ENCODE assay signal across 3 cellular contexts in the genomic region with DNA sequence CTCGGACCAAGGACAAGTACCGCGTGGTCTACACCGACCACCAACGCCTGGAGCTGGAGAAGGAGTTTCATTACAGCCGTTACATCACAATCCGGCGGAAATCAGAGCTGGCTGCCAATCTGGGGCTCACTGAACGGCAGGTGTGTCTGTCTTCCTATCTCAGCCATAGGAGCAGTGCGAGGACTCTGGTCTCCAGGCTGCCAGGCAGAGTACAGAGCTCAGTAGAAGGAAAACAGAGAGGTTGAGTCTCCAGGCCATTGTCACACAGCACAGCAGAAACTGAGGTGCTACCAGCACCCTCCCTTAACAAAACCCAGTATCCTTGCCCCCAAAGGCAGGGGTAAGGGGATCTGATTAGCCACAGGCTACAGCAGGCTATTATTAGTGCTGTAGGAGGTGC.
TF ChIP-seq lines count a peak whose summit lies in the region.

No MANE protein-coding gene starts in this region.

TF ChIP-seq in A549, 52 proteins besides CTCF, POLR2A, EP300 and RAD21:
- TF ChIP-seq HOXB5 (CRISPR knock-in tag; IDR thresholded peaks at IDR 0.05) (no peak), ZFP36 (IDR thresholded peaks at IDR 0.05; ENCODE audit: borderline replicate concordance, partially characterized antibody) (peak; percentile 83)

TF ChIP-seq in GM12878, 131 proteins besides CTCF, POLR2A, EP300 and RAD21:
- TF ChIP-seq PAX5 (IDR thresholded peaks at IDR 0.05; ENCODE audit: borderline replicate concordance, low read depth, low read length) (no peak), SMARCA5 (IDR thresholded peaks at IDR 0.05) (0 out of 2 replicates have a peak, but pooled peaks have one; percentile 49), CREM (IDR thresholded peaks at IDR 0.05; ENCODE audit: low read depth) (no peak), MTA2 (IDR thresholded peaks at IDR 0.05; ENCODE audit: low read depth) (no peak), SP1 (IDR thresholded peaks at IDR 0.05; ENCODE audit: low read depth, low read length) (no peak)
- TF ChIP-seq, protein P1, sequence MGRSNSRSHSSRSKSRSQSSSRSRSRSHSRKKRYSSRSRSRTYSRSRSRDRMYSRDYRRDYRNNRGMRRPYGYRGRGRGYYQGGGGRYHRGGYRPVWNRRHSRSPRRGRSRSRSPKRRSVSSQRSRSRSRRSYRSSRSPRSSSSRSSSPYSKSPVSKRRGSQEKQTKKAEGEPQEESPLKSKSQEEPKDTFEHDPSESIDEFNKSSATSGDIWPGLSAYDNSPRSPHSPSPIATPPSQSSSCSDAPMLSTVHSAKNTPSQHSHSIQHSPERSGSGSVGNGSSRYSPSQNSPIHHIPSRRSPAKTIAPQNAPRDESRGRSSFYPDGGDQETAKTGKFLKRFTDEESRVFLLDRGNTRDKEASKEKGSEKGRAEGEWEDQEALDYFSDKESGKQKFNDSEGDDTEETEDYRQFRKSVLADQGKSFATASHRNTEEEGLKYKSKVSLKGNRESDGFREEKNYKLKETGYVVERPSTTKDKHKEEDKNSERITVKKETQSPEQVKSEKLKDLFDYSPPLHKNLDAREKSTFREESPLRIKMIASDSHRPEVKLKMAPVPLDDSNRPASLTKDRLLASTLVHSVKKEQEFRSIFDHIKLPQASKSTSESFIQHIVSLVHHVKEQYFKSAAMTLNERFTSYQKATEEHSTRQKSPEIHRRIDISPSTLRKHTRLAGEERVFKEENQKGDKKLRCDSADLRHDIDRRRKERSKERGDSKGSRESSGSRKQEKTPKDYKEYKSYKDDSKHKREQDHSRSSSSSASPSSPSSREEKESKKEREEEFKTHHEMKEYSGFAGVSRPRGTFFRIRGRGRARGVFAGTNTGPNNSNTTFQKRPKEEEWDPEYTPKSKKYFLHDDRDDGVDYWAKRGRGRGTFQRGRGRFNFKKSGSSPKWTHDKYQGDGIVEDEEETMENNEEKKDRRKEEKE (IDR thresholded peaks at IDR 0.05): no peak
- TF ChIP-seq, protein P2, sequence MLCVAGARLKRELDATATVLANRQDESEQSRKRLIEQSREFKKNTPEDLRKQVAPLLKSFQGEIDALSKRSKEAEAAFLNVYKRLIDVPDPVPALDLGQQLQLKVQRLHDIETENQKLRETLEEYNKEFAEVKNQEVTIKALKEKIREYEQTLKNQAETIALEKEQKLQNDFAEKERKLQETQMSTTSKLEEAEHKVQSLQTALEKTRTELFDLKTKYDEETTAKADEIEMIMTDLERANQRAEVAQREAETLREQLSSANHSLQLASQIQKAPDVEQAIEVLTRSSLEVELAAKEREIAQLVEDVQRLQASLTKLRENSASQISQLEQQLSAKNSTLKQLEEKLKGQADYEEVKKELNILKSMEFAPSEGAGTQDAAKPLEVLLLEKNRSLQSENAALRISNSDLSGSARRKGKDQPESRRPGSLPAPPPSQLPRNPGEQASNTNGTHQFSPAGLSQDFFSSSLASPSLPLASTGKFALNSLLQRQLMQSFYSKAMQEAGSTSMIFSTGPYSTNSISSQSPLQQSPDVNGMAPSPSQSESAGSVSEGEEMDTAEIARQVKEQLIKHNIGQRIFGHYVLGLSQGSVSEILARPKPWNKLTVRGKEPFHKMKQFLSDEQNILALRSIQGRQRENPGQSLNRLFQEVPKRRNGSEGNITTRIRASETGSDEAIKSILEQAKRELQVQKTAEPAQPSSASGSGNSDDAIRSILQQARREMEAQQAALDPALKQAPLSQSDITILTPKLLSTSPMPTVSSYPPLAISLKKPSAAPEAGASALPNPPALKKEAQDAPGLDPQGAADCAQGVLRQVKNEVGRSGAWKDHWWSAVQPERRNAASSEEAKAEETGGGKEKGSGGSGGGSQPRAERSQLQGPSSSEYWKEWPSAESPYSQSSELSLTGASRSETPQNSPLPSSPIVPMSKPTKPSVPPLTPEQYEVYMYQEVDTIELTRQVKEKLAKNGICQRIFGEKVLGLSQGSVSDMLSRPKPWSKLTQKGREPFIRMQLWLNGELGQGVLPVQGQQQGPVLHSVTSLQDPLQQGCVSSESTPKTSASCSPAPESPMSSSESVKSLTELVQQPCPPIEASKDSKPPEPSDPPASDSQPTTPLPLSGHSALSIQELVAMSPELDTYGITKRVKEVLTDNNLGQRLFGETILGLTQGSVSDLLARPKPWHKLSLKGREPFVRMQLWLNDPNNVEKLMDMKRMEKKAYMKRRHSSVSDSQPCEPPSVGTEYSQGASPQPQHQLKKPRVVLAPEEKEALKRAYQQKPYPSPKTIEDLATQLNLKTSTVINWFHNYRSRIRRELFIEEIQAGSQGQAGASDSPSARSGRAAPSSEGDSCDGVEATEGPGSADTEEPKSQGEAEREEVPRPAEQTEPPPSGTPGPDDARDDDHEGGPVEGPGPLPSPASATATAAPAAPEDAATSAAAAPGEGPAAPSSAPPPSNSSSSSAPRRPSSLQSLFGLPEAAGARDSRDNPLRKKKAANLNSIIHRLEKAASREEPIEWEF (IDR thresholded peaks at IDR 0.05; ENCODE audit: insufficient replicate concordance, low read depth, low read length): no peak

TF ChIP-seq in GM23338, 12 proteins besides CTCF, POLR2A, EP300 and RAD21:
- TF ChIP-seq POLR2AphosphoS5 (IDR thresholded peaks at IDR 0.05; ENCODE audit: low read depth): no peak
- TF ChIP-seq ZNF114 (CRISPR knock-in tag; IDR thresholded peaks at IDR 0.05): no peak
- TF ChIP-seq JUNB (IDR thresholded peaks at IDR 0.05; ENCODE audit: unreplicated experiment): no peak
- TF ChIP-seq, protein P3, sequence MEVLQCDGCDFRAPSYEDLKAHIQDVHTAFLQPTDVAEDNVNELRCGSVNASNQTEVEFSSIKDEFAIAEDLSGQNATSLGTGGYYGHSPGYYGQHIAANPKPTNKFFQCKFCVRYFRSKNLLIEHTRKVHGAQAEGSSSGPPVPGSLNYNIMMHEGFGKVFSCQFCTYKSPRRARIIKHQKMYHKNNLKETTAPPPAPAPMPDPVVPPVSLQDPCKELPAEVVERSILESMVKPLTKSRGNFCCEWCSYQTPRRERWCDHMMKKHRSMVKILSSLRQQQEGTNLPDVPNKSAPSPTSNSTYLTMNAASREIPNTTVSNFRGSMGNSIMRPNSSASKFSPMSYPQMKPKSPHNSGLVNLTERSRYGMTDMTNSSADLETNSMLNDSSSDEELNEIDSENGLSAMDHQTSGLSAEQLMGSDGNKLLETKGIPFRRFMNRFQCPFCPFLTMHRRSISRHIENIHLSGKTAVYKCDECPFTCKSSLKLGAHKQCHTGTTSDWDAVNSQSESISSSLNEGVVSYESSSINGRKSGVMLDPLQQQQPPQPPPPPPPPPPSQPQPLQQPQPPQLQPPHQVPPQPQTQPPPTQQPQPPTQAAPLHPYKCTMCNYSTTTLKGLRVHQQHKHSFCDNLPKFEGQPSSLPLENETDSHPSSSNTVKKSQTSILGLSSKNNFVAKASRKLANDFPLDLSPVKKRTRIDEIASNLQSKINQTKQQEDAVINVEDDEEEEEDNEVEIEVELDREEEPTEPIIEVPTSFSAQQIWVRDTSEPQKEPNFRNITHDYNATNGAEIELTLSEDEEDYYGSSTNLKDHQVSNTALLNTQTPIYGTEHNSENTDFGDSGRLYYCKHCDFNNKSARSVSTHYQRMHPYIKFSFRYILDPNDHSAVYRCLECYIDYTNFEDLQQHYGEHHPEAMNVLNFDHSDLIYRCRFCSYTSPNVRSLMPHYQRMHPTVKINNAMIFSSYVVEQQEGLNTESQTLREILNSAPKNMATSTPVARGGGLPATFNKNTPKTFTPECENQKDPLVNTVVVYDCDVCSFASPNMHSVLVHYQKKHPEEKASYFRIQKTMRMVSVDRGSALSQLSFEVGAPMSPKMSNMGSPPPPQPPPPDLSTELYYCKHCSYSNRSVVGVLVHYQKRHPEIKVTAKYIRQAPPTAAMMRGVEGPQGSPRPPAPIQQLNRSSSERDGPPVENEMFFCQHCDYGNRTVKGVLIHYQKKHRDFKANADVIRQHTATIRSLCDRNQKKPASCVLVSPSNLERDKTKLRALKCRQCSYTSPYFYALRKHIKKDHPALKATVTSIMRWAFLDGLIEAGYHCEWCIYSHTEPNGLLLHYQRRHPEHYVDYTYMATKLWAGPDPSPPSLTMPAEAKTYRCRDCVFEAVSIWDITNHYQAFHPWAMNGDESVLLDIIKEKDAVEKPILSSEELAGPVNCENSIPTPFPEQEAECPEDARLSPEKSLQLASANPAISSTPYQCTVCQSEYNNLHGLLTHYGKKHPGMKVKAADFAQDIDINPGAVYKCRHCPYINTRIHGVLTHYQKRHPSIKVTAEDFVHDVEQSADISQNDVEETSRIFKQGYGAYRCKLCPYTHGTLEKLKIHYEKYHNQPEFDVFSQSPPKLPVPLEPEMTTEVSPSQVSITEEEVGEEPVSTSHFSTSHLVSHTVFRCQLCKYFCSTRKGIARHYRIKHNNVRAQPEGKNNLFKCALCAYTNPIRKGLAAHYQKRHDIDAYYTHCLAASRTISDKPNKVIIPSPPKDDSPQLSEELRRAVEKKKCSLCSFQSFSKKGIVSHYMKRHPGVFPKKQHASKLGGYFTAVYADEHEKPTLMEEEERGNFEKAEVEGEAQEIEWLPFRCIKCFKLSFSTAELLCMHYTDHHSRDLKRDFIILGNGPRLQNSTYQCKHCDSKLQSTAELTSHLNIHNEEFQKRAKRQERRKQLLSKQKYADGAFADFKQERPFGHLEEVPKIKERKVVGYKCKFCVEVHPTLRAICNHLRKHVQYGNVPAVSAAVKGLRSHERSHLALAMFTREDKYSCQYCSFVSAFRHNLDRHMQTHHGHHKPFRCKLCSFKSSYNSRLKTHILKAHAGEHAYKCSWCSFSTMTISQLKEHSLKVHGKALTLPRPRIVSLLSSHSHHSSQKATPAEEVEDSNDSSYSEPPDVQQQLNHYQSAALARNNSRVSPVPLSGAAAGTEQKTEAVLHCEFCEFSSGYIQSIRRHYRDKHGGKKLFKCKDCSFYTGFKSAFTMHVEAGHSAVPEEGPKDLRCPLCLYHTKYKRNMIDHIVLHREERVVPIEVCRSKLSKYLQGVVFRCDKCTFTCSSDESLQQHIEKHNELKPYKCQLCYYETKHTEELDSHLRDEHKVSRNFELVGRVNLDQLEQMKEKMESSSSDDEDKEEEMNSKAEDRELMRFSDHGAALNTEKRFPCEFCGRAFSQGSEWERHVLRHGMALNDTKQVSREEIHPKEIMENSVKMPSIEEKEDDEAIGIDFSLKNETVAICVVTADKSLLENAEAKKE (CRISPR knock-in tag; IDR thresholded peaks at IDR 0.05): no peak
